ENCODE assay signal across 1 cellular context in the genomic region with DNA sequence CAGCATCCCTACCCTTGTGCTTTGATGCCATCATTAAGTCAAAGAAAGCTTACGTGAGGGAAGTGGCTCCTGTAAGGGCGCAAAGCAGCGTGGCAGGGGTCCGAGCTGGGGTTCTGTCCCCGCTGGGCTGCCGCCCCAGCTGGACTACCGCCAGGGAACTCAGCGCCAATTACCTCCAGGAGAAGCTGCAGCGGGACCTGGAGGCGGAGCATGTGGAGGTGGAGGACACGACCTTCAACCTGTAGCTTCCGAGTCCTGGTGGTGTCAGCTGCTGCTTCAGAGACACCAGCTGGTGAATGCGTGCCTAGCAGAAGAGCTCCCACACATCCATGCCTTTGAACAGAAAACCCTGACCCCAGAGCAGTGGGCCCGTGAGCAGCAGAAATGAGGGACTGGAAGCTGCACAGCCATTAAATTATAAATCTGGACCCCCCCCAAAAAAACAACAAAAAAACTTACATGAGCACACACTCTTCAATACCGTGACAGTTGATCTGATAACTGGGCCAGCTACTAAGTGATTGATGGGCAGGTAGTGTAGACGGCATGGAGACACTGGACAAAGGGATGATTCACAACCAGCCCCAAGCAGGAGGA.
TF ChIP-seq lines count a peak whose summit lies in the region.

No MANE protein-coding gene starts in this region.

TF ChIP-seq in K562, 482 proteins besides CTCF, POLR2A, EP300 and RAD21 (continued from another document and continues in another):
- TF ChIP-seq, protein P1, sequence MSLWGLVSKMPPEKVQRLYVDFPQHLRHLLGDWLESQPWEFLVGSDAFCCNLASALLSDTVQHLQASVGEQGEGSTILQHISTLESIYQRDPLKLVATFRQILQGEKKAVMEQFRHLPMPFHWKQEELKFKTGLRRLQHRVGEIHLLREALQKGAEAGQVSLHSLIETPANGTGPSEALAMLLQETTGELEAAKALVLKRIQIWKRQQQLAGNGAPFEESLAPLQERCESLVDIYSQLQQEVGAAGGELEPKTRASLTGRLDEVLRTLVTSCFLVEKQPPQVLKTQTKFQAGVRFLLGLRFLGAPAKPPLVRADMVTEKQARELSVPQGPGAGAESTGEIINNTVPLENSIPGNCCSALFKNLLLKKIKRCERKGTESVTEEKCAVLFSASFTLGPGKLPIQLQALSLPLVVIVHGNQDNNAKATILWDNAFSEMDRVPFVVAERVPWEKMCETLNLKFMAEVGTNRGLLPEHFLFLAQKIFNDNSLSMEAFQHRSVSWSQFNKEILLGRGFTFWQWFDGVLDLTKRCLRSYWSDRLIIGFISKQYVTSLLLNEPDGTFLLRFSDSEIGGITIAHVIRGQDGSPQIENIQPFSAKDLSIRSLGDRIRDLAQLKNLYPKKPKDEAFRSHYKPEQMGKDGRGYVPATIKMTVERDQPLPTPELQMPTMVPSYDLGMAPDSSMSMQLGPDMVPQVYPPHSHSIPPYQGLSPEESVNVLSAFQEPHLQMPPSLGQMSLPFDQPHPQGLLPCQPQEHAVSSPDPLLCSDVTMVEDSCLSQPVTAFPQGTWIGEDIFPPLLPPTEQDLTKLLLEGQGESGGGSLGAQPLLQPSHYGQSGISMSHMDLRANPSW (CRISPR knock-in tag; IDR thresholded peaks at IDR 0.05) = no peak
- TF ChIP-seq, protein P2, sequence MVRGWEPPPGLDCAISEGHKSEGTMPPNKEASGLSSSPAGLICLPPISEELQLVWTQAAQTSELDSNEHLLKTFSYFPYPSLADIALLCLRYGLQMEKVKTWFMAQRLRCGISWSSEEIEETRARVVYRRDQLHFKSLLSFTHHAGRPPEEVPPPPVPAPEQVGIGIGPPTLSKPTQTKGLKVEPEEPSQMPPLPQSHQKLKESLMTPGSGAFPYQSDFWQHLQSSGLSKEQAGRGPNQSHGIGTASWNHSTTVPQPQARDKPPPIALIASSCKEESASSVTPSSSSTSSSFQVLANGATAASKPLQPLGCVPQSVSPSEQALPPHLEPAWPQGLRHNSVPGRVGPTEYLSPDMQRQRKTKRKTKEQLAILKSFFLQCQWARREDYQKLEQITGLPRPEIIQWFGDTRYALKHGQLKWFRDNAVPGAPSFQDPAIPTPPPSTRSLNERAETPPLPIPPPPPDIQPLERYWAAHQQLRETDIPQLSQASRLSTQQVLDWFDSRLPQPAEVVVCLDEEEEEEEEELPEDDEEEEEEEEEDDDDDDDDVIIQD (CRISPR knock-in tag; IDR thresholded peaks at IDR 0.05) = no peak
- TF ChIP-seq, protein P3, sequence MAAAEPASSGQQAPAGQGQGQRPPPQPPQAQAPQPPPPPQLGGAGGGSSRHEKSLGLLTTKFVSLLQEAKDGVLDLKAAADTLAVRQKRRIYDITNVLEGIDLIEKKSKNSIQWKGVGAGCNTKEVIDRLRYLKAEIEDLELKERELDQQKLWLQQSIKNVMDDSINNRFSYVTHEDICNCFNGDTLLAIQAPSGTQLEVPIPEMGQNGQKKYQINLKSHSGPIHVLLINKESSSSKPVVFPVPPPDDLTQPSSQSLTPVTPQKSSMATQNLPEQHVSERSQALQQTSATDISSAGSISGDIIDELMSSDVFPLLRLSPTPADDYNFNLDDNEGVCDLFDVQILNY (CRISPR knock-in tag; IDR thresholded peaks at IDR 0.05) = 0 out of 2 replicates have a peak, but pooled peaks have one; percentile 53
- no peak for TF ChIP-seq MIER1 (IDR thresholded peaks at IDR 0.05; ENCODE audit: low read depth)
- TF ChIP-seq, protein P4, sequence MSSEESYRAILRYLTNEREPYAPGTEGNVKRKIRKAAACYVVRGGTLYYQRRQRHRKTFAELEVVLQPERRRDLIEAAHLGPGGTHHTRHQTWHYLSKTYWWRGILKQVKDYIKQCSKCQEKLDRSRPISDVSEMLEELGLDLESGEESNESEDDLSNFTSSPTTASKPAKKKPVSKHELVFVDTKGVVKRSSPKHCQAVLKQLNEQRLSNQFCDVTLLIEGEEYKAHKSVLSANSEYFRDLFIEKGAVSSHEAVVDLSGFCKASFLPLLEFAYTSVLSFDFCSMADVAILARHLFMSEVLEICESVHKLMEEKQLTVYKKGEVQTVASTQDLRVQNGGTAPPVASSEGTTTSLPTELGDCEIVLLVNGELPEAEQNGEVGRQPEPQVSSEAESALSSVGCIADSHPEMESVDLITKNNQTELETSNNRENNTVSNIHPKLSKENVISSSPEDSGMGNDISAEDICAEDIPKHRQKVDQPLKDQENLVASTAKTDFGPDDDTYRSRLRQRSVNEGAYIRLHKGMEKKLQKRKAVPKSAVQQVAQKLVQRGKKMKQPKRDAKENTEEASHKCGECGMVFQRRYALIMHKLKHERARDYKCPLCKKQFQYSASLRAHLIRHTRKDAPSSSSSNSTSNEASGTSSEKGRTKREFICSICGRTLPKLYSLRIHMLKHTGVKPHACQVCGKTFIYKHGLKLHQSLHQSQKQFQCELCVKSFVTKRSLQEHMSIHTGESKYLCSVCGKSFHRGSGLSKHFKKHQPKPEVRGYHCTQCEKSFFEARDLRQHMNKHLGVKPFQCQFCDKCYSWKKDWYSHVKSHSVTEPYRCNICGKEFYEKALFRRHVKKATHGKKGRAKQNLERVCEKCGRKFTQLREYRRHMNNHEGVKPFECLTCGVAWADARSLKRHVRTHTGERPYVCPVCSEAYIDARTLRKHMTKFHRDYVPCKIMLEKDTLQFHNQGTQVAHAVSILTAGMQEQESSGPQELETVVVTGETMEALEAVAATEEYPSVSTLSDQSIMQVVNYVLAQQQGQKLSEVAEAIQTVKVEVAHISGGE (CRISPR knock-in tag; IDR thresholded peaks at IDR 0.05) = no peak
- TF ChIP-seq, protein P5, sequence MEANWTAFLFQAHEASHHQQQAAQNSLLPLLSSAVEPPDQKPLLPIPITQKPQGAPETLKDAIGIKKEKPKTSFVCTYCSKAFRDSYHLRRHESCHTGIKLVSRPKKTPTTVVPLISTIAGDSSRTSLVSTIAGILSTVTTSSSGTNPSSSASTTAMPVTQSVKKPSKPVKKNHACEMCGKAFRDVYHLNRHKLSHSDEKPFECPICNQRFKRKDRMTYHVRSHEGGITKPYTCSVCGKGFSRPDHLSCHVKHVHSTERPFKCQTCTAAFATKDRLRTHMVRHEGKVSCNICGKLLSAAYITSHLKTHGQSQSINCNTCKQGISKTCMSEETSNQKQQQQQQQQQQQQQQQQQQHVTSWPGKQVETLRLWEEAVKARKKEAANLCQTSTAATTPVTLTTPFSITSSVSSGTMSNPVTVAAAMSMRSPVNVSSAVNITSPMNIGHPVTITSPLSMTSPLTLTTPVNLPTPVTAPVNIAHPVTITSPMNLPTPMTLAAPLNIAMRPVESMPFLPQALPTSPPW (CRISPR knock-in tag; IDR thresholded peaks at IDR 0.05) = no peak
- peak; percentile 66; the same call in 1 of the 2 replicates for TF ChIP-seq SMAD4 (CRISPR knock-in tag; conservative IDR thresholded peaks at IDR 0.05)
- TF ChIP-seq NONO (IDR thresholded peaks at IDR 0.05; ENCODE audit: low read depth in 2 of 2, low read length in 1 of 2) = peak in 1 of 2 experiments; percentile 69; a peak in 1 of 4 replicates
- TF ChIP-seq ETS2 (tag; IDR thresholded peaks at IDR 0.05; ENCODE audit: borderline replicate concordance, poor library complexity, severe bottlenecking) = no peak
- TF ChIP-seq ZNF197 (CRISPR knock-in tag; IDR thresholded peaks at IDR 0.05; ENCODE audit: low read depth) = no peak
- TF ChIP-seq DMBX1 (CRISPR knock-in tag; IDR thresholded peaks at IDR 0.05; ENCODE audit: borderline replicate concordance) = no peak
- TF ChIP-seq XRCC3 (IDR thresholded peaks at IDR 0.05) = no peak
- peak; percentile 80 for TF ChIP-seq ATF7 (IDR thresholded peaks at IDR 0.05)
- TF ChIP-seq ZNF764 (CRISPR knock-in tag; IDR thresholded peaks at IDR 0.05; ENCODE audit: low read depth) = no peak
- TF ChIP-seq CREM (IDR thresholded peaks at IDR 0.05; ENCODE audit: low read depth) = peak; percentile 60
- TF ChIP-seq, protein P6, sequence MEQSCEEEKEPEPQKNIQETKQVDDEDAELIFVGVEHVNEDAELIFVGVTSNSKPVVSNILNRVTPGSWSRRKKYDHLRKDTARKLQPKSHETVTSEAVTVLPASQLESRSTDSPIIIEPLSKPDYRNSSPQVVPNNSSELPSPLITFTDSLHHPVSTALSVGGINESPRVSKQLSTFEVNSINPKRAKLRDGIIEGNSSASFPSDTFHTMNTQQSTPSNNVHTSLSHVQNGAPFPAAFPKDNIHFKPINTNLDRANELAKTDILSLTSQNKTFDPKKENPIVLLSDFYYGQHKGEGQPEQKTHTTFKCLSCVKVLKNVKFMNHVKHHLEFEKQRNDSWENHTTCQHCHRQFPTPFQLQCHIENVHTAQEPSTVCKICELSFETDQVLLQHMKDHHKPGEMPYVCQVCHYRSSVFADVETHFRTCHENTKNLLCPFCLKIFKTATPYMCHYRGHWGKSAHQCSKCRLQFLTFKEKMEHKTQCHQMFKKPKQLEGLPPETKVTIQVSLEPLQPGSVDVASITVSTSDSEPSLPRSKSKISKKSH (CRISPR knock-in tag; IDR thresholded peaks at IDR 0.05) = no peak
- no peak for TF ChIP-seq TGIF2 (CRISPR knock-in tag; IDR thresholded peaks at IDR 0.05)
- TF ChIP-seq, protein P7, sequence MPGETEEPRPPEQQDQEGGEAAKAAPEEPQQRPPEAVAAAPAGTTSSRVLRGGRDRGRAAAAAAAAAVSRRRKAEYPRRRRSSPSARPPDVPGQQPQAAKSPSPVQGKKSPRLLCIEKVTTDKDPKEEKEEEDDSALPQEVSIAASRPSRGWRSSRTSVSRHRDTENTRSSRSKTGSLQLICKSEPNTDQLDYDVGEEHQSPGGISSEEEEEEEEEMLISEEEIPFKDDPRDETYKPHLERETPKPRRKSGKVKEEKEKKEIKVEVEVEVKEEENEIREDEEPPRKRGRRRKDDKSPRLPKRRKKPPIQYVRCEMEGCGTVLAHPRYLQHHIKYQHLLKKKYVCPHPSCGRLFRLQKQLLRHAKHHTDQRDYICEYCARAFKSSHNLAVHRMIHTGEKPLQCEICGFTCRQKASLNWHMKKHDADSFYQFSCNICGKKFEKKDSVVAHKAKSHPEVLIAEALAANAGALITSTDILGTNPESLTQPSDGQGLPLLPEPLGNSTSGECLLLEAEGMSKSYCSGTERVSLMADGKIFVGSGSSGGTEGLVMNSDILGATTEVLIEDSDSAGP (CRISPR knock-in tag; IDR thresholded peaks at IDR 0.05) = no peak
- peak; percentile 39; the same call in 1 of the 2 replicates for TF ChIP-seq HLTF (IDR thresholded peaks at IDR 0.05)
- TF ChIP-seq POLR2G (IDR thresholded peaks at IDR 0.05; ENCODE audit: low read depth, low read length) = peak; percentile 82
- TF ChIP-seq GATAD2B (IDR thresholded peaks at IDR 0.05; ENCODE audit: borderline replicate concordance) = no peak; the same call in 1 of the 2 replicates
- no peak for TF ChIP-seq CSDE1 (IDR thresholded peaks at IDR 0.05)
- TF ChIP-seq ZC3H8 (IDR thresholded peaks at IDR 0.05) = no peak
- TF ChIP-seq RBM25 (IDR thresholded peaks at IDR 0.05; ENCODE audit: low read depth, low read length, severe bottlenecking) = no peak
- TF ChIP-seq GTF2E2 (tag; IDR thresholded peaks at IDR 0.05) = no peak
- TF ChIP-seq PCBP2 (IDR thresholded peaks at IDR 0.05; ENCODE audit: low read depth, low read length, poor library complexity, severe bottlenecking) = no peak
- TF ChIP-seq HNRNPLL (IDR thresholded peaks at IDR 0.05; ENCODE audit: low read depth, low read length, poor library complexity, severe bottlenecking) = peak; percentile 40
- TF ChIP-seq RFX5 (IDR thresholded peaks at IDR 0.05; ENCODE audit: low read depth, low read length) = no peak
- TF ChIP-seq RFX1 (IDR thresholded peaks at IDR 0.05) = no peak
- no peak for TF ChIP-seq FOXJ2 (tag; IDR thresholded peaks at IDR 0.05)
- peak; percentile 45; the same call in 1 of the 2 replicates for TF ChIP-seq CREB1 (IDR thresholded peaks at IDR 0.05)
- peak; percentile 42; the same call in 1 of the 2 replicates for TF ChIP-seq CREB1 (CRISPR knock-in tag; IDR thresholded peaks at IDR 0.05)
- no peak for TF ChIP-seq MAFF (IDR thresholded peaks at IDR 0.05; ENCODE audit: low read length)
- no peak for TF ChIP-seq ZNF408 (CRISPR knock-in tag; IDR thresholded peaks at IDR 0.05; ENCODE audit: low read depth)
- TF ChIP-seq, protein P8, sequence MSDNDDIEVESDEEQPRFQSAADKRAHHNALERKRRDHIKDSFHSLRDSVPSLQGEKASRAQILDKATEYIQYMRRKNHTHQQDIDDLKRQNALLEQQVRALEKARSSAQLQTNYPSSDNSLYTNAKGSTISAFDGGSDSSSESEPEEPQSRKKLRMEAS (CRISPR knock-in tag; IDR thresholded peaks at IDR 0.05) = peak; percentile 85
- TF ChIP-seq, protein P9, sequence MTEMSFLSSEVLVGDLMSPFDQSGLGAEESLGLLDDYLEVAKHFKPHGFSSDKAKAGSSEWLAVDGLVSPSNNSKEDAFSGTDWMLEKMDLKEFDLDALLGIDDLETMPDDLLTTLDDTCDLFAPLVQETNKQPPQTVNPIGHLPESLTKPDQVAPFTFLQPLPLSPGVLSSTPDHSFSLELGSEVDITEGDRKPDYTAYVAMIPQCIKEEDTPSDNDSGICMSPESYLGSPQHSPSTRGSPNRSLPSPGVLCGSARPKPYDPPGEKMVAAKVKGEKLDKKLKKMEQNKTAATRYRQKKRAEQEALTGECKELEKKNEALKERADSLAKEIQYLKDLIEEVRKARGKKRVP (CRISPR knock-in tag; IDR thresholded peaks at IDR 0.05) = no peak
- TF ChIP-seq, protein P10, sequence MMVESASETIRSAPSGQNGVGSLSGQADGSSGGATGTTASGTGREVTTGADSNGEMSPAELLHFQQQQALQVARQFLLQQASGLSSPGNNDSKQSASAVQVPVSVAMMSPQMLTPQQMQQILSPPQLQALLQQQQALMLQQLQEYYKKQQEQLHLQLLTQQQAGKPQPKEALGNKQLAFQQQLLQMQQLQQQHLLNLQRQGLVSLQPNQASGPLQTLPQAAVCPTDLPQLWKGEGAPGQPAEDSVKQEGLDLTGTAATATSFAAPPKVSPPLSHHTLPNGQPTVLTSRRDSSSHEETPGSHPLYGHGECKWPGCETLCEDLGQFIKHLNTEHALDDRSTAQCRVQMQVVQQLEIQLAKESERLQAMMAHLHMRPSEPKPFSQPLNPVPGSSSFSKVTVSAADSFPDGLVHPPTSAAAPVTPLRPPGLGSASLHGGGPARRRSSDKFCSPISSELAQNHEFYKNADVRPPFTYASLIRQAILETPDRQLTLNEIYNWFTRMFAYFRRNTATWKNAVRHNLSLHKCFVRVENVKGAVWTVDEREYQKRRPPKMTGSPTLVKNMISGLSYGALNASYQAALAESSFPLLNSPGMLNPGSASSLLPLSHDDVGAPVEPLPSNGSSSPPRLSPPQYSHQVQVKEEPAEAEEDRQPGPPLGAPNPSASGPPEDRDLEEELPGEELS (CRISPR knock-in tag; IDR thresholded peaks at IDR 0.05; ENCODE audit: borderline replicate concordance) = 0 out of 2 replicates have a peak, but pooled peaks have one; percentile 16
- no peak for TF ChIP-seq SAFB2 (IDR thresholded peaks at IDR 0.05; ENCODE audit: borderline replicate concordance, low read depth, low read length, severe bottlenecking)
- TF ChIP-seq MTA1 (IDR thresholded peaks at IDR 0.05; ENCODE audit: borderline replicate concordance) = peak; percentile 31; the same call in 1 of the 2 replicates
- no peak for TF ChIP-seq ZNF274 (IDR thresholded peaks at IDR 0.05; ENCODE audit: borderline replicate concordance, low read depth, low read length)
- TF ChIP-seq, protein P11, sequence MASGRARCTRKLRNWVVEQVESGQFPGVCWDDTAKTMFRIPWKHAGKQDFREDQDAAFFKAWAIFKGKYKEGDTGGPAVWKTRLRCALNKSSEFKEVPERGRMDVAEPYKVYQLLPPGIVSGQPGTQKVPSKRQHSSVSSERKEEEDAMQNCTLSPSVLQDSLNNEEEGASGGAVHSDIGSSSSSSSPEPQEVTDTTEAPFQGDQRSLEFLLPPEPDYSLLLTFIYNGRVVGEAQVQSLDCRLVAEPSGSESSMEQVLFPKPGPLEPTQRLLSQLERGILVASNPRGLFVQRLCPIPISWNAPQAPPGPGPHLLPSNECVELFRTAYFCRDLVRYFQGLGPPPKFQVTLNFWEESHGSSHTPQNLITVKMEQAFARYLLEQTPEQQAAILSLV (tag; IDR thresholded peaks at IDR 0.05) = no peak
- no peak for TF ChIP-seq ZSCAN32 (CRISPR knock-in tag; IDR thresholded peaks at IDR 0.05)
- no peak for TF ChIP-seq BCL6 (CRISPR knock-in tag; IDR thresholded peaks at IDR 0.05)
- no peak for TF ChIP-seq TFAM (CRISPR knock-in tag; conservative IDR thresholded peaks at IDR 0.05)
- peak; percentile 92 for TF ChIP-seq NR2C2 (CRISPR knock-in tag; IDR thresholded peaks at IDR 0.05)
- peak; percentile 96 for TF ChIP-seq NR2C2 (tag; IDR thresholded peaks at IDR 0.05)
